ENCODE assay signal across 11 cellular contexts in genomic region chr2:208280933-208281332, GRCh38. TPM values are rescaled to one million over a fixed set of nuclear protein-coding genes. Genes with fewer than 3 reads are reported as not detected.
DNase-seq lines count a peak whose midpoint lies in the region; ATAC-seq and TF ChIP-seq lines count a peak whose summit lies in the region.
"Had no signal": no experiment of that assay in that cellular context is flagged by ENCODE, and none has a peak within 500 bp of the region (broad histone marks: within the 10 kb centered on the region; RNA-seq: fewer than 3 reads in every experiment).

No MANE protein-coding gene starts in this region.

- H3K4me1 Mint-ChIP-seq in Calu3 (ENCODE audit: low read depth, unreplicated experiment): peaks cover 9% of the 10 kb centered on the region

- no peak overlapping the region for H3K4me3 Mint-ChIP-seq in Calu3 (ENCODE audit: low read depth, unreplicated experiment)

- no peaks in the 10 kb centered on the region for H3K27me3 ChIP-seq in BE2C
- H3K27me3 ChIP-seq: adrenal gland, foreskin keratinocyte had no signal

- no peaks in the 10 kb centered on the region for H3K9me3 ChIP-seq in BE2C
- H3K9me3 ChIP-seq: adrenal gland, thoracic aorta had no signal

- peaks cover 57% of the 10 kb centered on the region for H3K36me3 ChIP-seq in BE2C

- BruUV-seq in Calu3 (replicated peaks; lab: Mats Ljungman, UMichigan): no TSS peak

- no peak overlapping the region for H3K27ac Mint-ChIP-seq in Calu3 (ENCODE audit: unreplicated experiment)

- H3K9me3 Mint-ChIP-seq in Calu3 (ENCODE audit: low read depth, unreplicated experiment): no peaks in the 10 kb centered on the region

- in situ Hi-C loops in KBM-7 (cut with MboI; ENCODE audit: low pct_unique_long_range_greater_than_20kb, low sequenced_read_pairs): no loop called here

- intact Hi-C loops in Calu3 (cut with micrococcal nuclease; ENCODE audit: unreplicated experiment): no loop called here

- H3K4me1 ChIP-seq in BE2C: no peaks in the 10 kb centered on the region
- H3K4me1 ChIP-seq: foreskin keratinocyte had no signal

- DNase-seq in AG08395 (ENCODE audit: low spot score) (peak; percentile 9), choroid plexus epithelial cell (ENCODE audit: low read depth) (peak; percentile 83), Calu3 (no peak), KBM-7 (no peak), BE2C (no peak)
- DNase-seq: adrenal gland, foreskin keratinocyte had no signal

- CTCF ChIA-PET in Calu3 (lab: Charles Lee): no interaction called here

- no peaks in the 10 kb centered on the region for H3K27me3 Mint-ChIP-seq in Calu3 (ENCODE audit: unreplicated experiment)

- H3K4me3 ChIP-seq in choroid plexus epithelial cell (ENCODE audit: low read depth, low read length) (no peak overlapping the region), BE2C (ENCODE audit: low read depth, low read length) (no peak overlapping the region)
- H3K4me3 ChIP-seq: adrenal gland, thoracic aorta had no signal

- ATAC-seq in GM19035 (IDR thresholded peaks at IDR 0.05; ENCODE audit: unreplicated experiment) (peak; percentile 64), HG03442 (IDR thresholded peaks at IDR 0.05; ENCODE audit: unreplicated experiment) (peak; percentile 80), GM21367 (IDR thresholded peaks at IDR 0.05; ENCODE audit: unreplicated experiment) (no peak)
- ATAC-seq: foreskin keratinocyte had no signal

- TF ChIP-seq CTCF in choroid plexus epithelial cell (conservative IDR thresholded peaks at IDR 0.05; ENCODE audit: low read depth, low read length): no peak
- TF ChIP-seq CTCF in Calu3 (IDR thresholded peaks at IDR 0.05; ENCODE audit: unreplicated experiment): no peak
- TF ChIP-seq CTCF in BE2C (IDR thresholded peaks at IDR 0.05; ENCODE audit: low read depth, low read length): no peak

- H3K36me3 Mint-ChIP-seq in Calu3 (ENCODE audit: insufficient read depth, unreplicated experiment): peaks cover 20% of the 10 kb centered on the region

RNA-seq across cellular contexts. Expression of gene PIKFYVE, which starts 14.9 kb away (rescaled TPM):
- total RNA-seq in Calu3 (2022): 24.2 and 26.4 TPM in 2 replicates
- 11.9 TPM for polyA plus RNA-seq in BE2C (2012; ENCODE audit: insufficient read depth, insufficient read length, low read depth)

RNA-seq across cellular contexts. Expression of gene IDH1, which starts 26.1 kb away (rescaled TPM):
- total RNA-seq in Calu3 (2022): 166 TPM in 2 replicates
- 87.1 TPM for polyA plus RNA-seq in BE2C (2012; ENCODE audit: insufficient read depth, insufficient read length, low read depth)

Comparison
In these comparisons a context has a peak if more than half of its experiments do, and no peak if none do; other contexts are left out.
1. DNase-seq: peak in AG08395 (single experiment) and choroid plexus epithelial cell (single experiment); none in Calu3 (single experiment), KBM-7 (single experiment) and BE2C (single experiment).